Comparison of ENCODE assay signal across 1 cellular context in genomic region chr19:47037766-47038165, GRCh38.
TF ChIP-seq lines count a peak whose summit lies in the region.

No MANE protein-coding gene starts in this region.

TF ChIP-seq in WTC11, 78 proteins besides CTCF, POLR2A, EP300 and RAD21 (continued from another document):
- TF ChIP-seq, protein P1, sequence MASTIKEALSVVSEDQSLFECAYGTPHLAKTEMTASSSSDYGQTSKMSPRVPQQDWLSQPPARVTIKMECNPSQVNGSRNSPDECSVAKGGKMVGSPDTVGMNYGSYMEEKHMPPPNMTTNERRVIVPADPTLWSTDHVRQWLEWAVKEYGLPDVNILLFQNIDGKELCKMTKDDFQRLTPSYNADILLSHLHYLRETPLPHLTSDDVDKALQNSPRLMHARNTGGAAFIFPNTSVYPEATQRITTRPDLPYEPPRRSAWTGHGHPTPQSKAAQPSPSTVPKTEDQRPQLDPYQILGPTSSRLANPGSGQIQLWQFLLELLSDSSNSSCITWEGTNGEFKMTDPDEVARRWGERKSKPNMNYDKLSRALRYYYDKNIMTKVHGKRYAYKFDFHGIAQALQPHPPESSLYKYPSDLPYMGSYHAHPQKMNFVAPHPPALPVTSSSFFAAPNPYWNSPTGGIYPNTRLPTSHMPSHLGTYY (CRISPR knock-in tag; IDR thresholded peaks at IDR 0.05) = no peak
- TF ChIP-seq ZMAT4 (CRISPR knock-in tag; IDR thresholded peaks at IDR 0.05) = no peak
- TF ChIP-seq, protein P2, sequence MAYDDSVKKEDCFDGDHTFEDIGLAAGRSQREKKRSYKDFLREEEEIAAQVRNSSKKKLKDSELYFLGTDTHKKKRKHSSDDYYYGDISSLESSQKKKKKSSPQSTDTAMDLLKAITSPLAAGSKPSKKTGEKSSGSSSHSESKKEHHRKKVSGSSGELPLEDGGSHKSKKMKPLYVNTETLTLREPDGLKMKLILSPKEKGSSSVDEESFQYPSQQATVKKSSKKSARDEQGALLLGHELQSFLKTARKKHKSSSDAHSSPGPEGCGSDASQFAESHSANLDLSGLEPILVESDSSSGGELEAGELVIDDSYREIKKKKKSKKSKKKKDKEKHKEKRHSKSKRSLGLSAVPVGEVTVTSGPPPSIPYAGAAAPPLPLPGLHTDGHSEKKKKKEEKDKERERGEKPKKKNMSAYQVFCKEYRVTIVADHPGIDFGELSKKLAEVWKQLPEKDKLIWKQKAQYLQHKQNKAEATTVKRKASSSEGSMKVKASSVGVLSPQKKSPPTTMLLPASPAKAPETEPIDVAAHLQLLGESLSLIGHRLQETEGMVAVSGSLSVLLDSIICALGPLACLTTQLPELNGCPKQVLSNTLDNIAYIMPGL (CRISPR knock-in tag; IDR thresholded peaks at IDR 0.05) = no peak
